ENCODE assay signal across 13 cellular contexts in genomic region chr13:25886438-25887214, GRCh38.
DNase-seq lines count a peak whose midpoint lies in the region; ATAC-seq lines count a peak whose summit lies in the region.
"Had no signal": no experiment of that assay in that cellular context is flagged by ENCODE, and none has a peak within 500 bp of the region (broad histone marks: within the 10 kb centered on the region; RNA-seq: fewer than 3 reads in every experiment).

No MANE protein-coding gene starts in this region.

- in situ Hi-C loops in ACHN (cut with HindIII; ENCODE audit: low pct_ligation_motif_present, low pct_unique_long_range_greater_than_20kb, low sequenced_read_pairs) = no loop called here

- H3K36me3 Mint-ChIP-seq in activated naive CD4-positive, alpha-beta T cell treated with anti-CD3 and anti-CD28 coated beads, Interleukin-2, amount 50 U/mL, for 72 hours = peaks cover 0 to 10% of the 10 kb centered on the region in 2 donors

- H3K9me3 Mint-ChIP-seq in activated naive CD4-positive, alpha-beta T cell treated with anti-CD3 and anti-CD28 coated beads, Interleukin-2, amount 50 U/mL, for 72 hours = no peaks in the 10 kb centered on the region
- H3K9me3 Mint-ChIP-seq: central memory CD8-positive, alpha-beta T cell; nephron had no signal

- ATAC-seq in activated naive CD4-positive, alpha-beta T cell treated with anti-CD3 and anti-CD28 coated beads, Interleukin-2, amount 50 U/mL, for 72 hours = peak; percentile 87 to 92
- no peak for ATAC-seq in HG03039 (IDR thresholded peaks at IDR 0.05; ENCODE audit: unreplicated experiment)

- DNase-seq in ACHN (peak; percentile 58), EL (peak; percentile 67), glomerular visceral epithelial cell (ENCODE audit: extremely low spot score) (peak; percentile 76), NOMO-1 treated with dmso at 0.1 percent for 144 hours (lab: John Stamatoyannopoulos, UW; ENCODE audit: unreplicated experiment) (no peak), NCI-H510A (lab: John Stamatoyannopoulos, UW) (no peak), 8988T (no peak)
- no peak for DNase-seq in activated naive CD4-positive, alpha-beta T cell treated with anti-CD3 and anti-CD28 coated beads, Interleukin-2, amount 50 U/mL, for 72 hours (ENCODE audit: low spot score in 2 of 2)
- DNase-seq: NCI-H1105 treated with DMSO at 0.1 percent for 48 hours, PC-9, upper lobe of left lung had no signal

- peak overlapping the region in 1 of 2 donors; percentile 71 for H3K27ac Mint-ChIP-seq in activated naive CD4-positive, alpha-beta T cell treated with anti-CD3 and anti-CD28 coated beads, Interleukin-2, amount 50 U/mL, for 72 hours

Comparison
In these comparisons a context has a peak if more than half of its experiments do, and no peak if none do; other contexts are left out.
1. DNase-seq: peak in ACHN (single experiment), EL (single experiment) and glomerular visceral epithelial cell (single experiment); none in activated naive CD4-positive, alpha-beta T cell treated with anti-CD3 and anti-CD28 coated beads, Interleukin-2, amount 50 U/mL, for 72 hours (0 of 2), NOMO-1 treated with dmso at 0.1 percent for 144 hours (single experiment), NCI-H510A (single experiment) and 8988T (single experiment).